9 cellular contexts compared by ENCODE assay signal in the genomic region with DNA sequence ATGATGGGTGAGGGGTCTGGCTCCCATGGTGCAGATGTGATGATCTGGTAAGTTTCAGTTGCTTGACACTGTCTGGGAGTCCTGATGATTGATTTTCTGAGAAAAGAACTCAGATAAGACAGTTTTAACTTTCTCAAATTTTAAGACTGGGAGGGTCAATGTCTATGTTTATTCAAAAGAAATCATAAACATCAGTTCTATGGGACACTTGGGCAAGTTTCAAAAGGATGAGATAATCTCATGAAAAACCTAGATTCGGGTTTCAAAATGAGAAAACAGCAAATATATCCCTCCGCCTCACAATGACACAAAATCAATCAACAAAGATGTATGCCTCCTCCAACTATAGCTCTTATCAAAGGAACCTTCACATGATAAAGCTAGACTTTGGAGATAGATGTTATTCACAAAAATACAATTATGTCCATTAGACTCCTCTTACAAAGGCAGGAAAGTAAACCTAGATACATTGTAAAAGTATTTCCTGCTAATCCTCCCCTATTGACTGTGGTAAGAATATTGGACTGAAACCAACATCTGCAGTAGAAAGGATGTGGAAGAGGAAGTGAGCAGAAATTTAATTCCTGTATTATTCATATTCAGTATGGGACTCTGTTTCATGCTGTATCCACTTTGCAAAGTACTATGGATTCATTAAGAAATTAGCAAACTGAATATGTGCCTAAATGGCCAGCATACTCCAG. TPM values are rescaled to one million over a fixed set of nuclear protein-coding genes. Genes with fewer than 3 reads are reported as not detected.
A peak's percentile ranks its signal among the peaks of the same experiment; 100 is the strongest.
DNase-seq lines count a peak whose midpoint lies in the region; ATAC-seq and TF ChIP-seq lines count a peak whose summit lies in the region.
"Had no signal": no experiment of that assay in that cellular context is flagged by ENCODE, and none has a peak within 500 bp of the region (broad histone marks: within the 10 kb centered on the region; RNA-seq: fewer than 3 reads in every experiment).

No MANE protein-coding gene starts in this region.

- TF ChIP-seq EP300 in upper lobe of left lung (IDR thresholded peaks at IDR 0.05): no peak

- ATAC-seq in GM19023 (IDR thresholded peaks at IDR 0.05; ENCODE audit: unreplicated experiment): peak; percentile 89
- peak; percentile 97 for ATAC-seq in HG02642 (IDR thresholded peaks at IDR 0.05; ENCODE audit: poor library complexity, unreplicated experiment)
- peak; percentile 32 for ATAC-seq in left lobe of liver
- ATAC-seq in upper lobe of left lung (ENCODE audit: low FRiP score in 2 of 2): no peak

- TF ChIP-seq POLR2A in upper lobe of left lung (IDR thresholded peaks at IDR 0.05): no peak

- no peak for TF ChIP-seq CTCF in KMS-11 (conservative IDR thresholded peaks at IDR 0.05; ENCODE audit: low read depth, low read length)
- no peak for TF ChIP-seq CTCF in upper lobe of left lung (IDR thresholded peaks at IDR 0.05)

- H3K4me1 ChIP-seq in KMS-11 (ENCODE audit: low read depth, poor library complexity, severe bottlenecking): peaks cover 19% of the 10 kb centered on the region
- H3K4me1 ChIP-seq in upper lobe of left lung: peaks cover 0 to 21% (median 6%) of the 10 kb centered on the region in 4 donors

- H3K27me3 ChIP-seq in KMS-11 (ENCODE audit: insufficient read depth, low read depth) (no peaks in the 10 kb centered on the region), upper lobe of left lung (no peaks in the 10 kb centered on the region)

- H3K36me3 ChIP-seq in KMS-11 (ENCODE audit: insufficient read depth): no peaks in the 10 kb centered on the region
- no peaks in the 10 kb centered on the region for H3K36me3 ChIP-seq in upper lobe of left lung

- WGBS in upper lobe of left lung, 2 donors: 57 to 74% methylated on average over 2 of the region's 2 CpGs

- no peaks in the 10 kb centered on the region for H4K20me1 ChIP-seq in KMS-11 (ENCODE audit: insufficient read depth)

- no peak overlapping the region for H3K9ac ChIP-seq in KMS-11

- no peak overlapping the region for H3K27ac ChIP-seq in KMS-11
- peak overlapping the region in 1 of 4 donors; percentile 61 for H3K27ac ChIP-seq in upper lobe of left lung

- peaks cover 0 to 5% (median 0%) of the 10 kb centered on the region in 4 donors for H3K9me3 ChIP-seq in upper lobe of left lung

- no peak for DNase-seq in left lobe of liver (ENCODE audit: low spot score)
- DNase-seq in stimulated activated naive CD4-positive, alpha-beta T cell treated with Interleukin-2 at 50 U/mL for 16 hours (lab: John Stamatoyannopoulos, UW): no peak
- no peak for DNase-seq in upper lobe of left lung
- DNase-seq in NCI-H1694 (lab: John Stamatoyannopoulos, UW): no peak
- no peak for DNase-seq in activated effector memory CD4-positive, alpha-beta T cell treated with Interleukin-2 at 50 U/mL for 16 hours
- DNase-seq: activated naive CD4-positive, alpha-beta T cell treated with Interleukin-2 at 50 U/mL for 16 hours had no signal

- peak overlapping the region; percentile 27; the same call in 1 of the 2 replicates for H3K4me2 ChIP-seq in KMS-11

- H3K4me3 ChIP-seq in KMS-11 (IDR thresholded peaks at IDR 0.05; ENCODE audit: insufficient read depth, low read depth, low read length): no peak overlapping the region
- no peak overlapping the region for H3K4me3 ChIP-seq in upper lobe of left lung

- H3K79me2 ChIP-seq in KMS-11 (ENCODE audit: insufficient read depth, low read depth): no peaks in the 10 kb centered on the region

- no peak overlapping the region for H2AFZ ChIP-seq in KMS-11 (ENCODE audit: low read depth)

RNA-seq across cellular contexts. Expression of gene SVIP, which starts 21.6 kb away (rescaled TPM):
- total RNA-seq in left lobe of liver (7.5 TPM), upper lobe of left lung (10 to 100 TPM in 5 of 6 donors, 1 to 10 TPM in 1; 6.8 to 24.9 (median 15.9) TPM)

RNA-seq across cellular contexts. Expression of gene CCDC179, which starts 52.3 kb away (rescaled TPM):
- not detected for total RNA-seq in left lobe of liver
- total RNA-seq in upper lobe of left lung: not detected

Comparison
In these comparisons a context has a peak if more than half of its experiments do, and no peak if none do; other contexts are left out.
1. ATAC-seq: peak in GM19023 (single experiment), HG02642 (single experiment) and left lobe of liver (single experiment); none in upper lobe of left lung (0 of 2).